8 cellular contexts compared by ENCODE assay signal in genomic region chr12:92142251-92142896, GRCh38. TPM values are rescaled to one million over a fixed set of nuclear protein-coding genes. Genes with fewer than 3 reads are reported as not detected.
DNase-seq lines count a peak whose midpoint lies in the region; ATAC-seq, FAIRE-seq and TF ChIP-seq lines count a peak whose summit lies in the region.

No MANE protein-coding gene starts in this region.

- H3K4me1 Mint-ChIP-seq in activated CD4-positive, alpha-beta T cell treated with anti-CD3 and anti-CD28 coated beads for 36 hours, result peaks cover 20% of the 10 kb centered on the region
- peaks cover 70% of the 10 kb centered on the region for H3K4me1 Mint-ChIP-seq in activated T-helper 1 cell treated with anti-CD3 and anti-CD28 coated beads, Interleukin-12 subunit alpha, Interleukin-12 subunit beta, Interleukin-2, Interleukin-4 antibody, amounts not matched to agents 30 ng/mL and 10 ng/mL and 1 ng/mL, durations not matched to agents 14 hours and 24 hours and 36 hours (ENCODE audit: low read depth)

- ATAC-seq in activated CD4-positive, alpha-beta T cell treated with anti-CD3 and anti-CD28 coated beads for 36 hours, result no peak
- no peak for ATAC-seq in GM21825 (IDR thresholded peaks at IDR 0.05; ENCODE audit: unreplicated experiment)

- DNase-seq in activated CD4-positive, alpha-beta T cell treated with anti-CD3 and anti-CD28 coated beads for 36 hours, result no peak
- DNase-seq in activated CD4-positive, alpha-beta T cell treated with anti-CD3 and anti-CD28 coated beads, Interleukin-2, amount 50 U/mL, for 1 hour, result no peak
- DNase-seq in activated T-helper 1 cell treated with anti-CD3 and anti-CD28 coated beads, Interleukin-12 subunit alpha, Interleukin-12 subunit beta, Interleukin-2, Interleukin-4 antibody, amounts not matched to agents 30 ng/mL and 10 ng/mL and 1 ng/mL, durations not matched to agents 14 hours and 24 hours and 36 hours (ENCODE audit: low spot score), result no peak
- DNase-seq in keratinocyte (ENCODE audit: low read depth, low spot score), result no peak
- no peak for DNase-seq in suprapubic skin (ENCODE audit: low spot score in 2 of 2)
- no peak for DNase-seq in EL
- no peak for DNase-seq in superior temporal gyrus (ENCODE audit: extremely low spot score)

- peak overlapping the region; percentile 99 for H3K4me3 Mint-ChIP-seq in activated CD4-positive, alpha-beta T cell treated with anti-CD3 and anti-CD28 coated beads for 36 hours
- H3K4me3 Mint-ChIP-seq in activated T-helper 1 cell treated with anti-CD3 and anti-CD28 coated beads, Interleukin-12 subunit alpha, Interleukin-12 subunit beta, Interleukin-2, Interleukin-4 antibody, amounts not matched to agents 30 ng/mL and 10 ng/mL and 1 ng/mL, durations not matched to agents 14 hours and 24 hours and 36 hours, result peak overlapping the region; percentile 94

- TF ChIP-seq EP300 in suprapubic skin (IDR thresholded peaks at IDR 0.05), result no peak

- peaks cover 81% of the 10 kb centered on the region for H3K36me3 Mint-ChIP-seq in activated CD4-positive, alpha-beta T cell treated with anti-CD3 and anti-CD28 coated beads for 36 hours (ENCODE audit: low read depth)
- peaks cover 65% of the 10 kb centered on the region for H3K36me3 Mint-ChIP-seq in activated T-helper 1 cell treated with anti-CD3 and anti-CD28 coated beads, Interleukin-12 subunit alpha, Interleukin-12 subunit beta, Interleukin-2, Interleukin-4 antibody, amounts not matched to agents 30 ng/mL and 10 ng/mL and 1 ng/mL, durations not matched to agents 14 hours and 24 hours and 36 hours (ENCODE audit: low read depth)

- H3K4me2 ChIP-seq in keratinocyte (ENCODE audit: control insufficient read depth, extremely low read depth, insufficient read depth, low read depth, low read length), result peak overlapping the region; percentile 89

- intact Hi-C loops in activated CD4-positive, alpha-beta T cell treated with anti-CD3 and anti-CD28 coated beads for 36 hours (cut with DNase I, micrococcal nuclease), result loop anchor here (5.0 kb wide), 3 partner anchors 110 to 330 kb away; no protein-coding TSS in a partner anchor
- intact Hi-C loops in activated T-helper 1 cell treated with anti-CD3 and anti-CD28 coated beads, Interleukin-12 subunit alpha, Interleukin-12 subunit beta, Interleukin-2, Interleukin-4 antibody, amounts not matched to agents 30 ng/mL and 10 ng/mL and 1 ng/mL, durations not matched to agents 14 hours and 24 hours and 36 hours (cut with micrococcal nuclease), result loop anchor here (2.0 kb wide), 1 partner anchor 564 kb away; no protein-coding TSS in a partner anchor

- TF ChIP-seq POLR2A in suprapubic skin (IDR thresholded peaks at IDR 0.05), result no peak

- 15% methylated on average over 5 of the region's 5 CpGs for WGBS in suprapubic skin

- no peaks in the 10 kb centered on the region for H3K9me1 ChIP-seq in keratinocyte (ENCODE audit: control insufficient read depth, extremely low read depth, insufficient read depth, low read length)

- dilution Hi-C loops in keratinocyte (cut with MboI; ENCODE audit: extremely low pct_ligation_motif_present, low sequenced_read_pairs), result no loop called here

- peak overlapping the region; percentile 99 for H3K27ac ChIP-seq in keratinocyte (ENCODE audit: control insufficient read depth, insufficient read depth, low read length)
- peak overlapping the region; percentile 93 for H3K27ac ChIP-seq in suprapubic skin

- H3K4me3 ChIP-seq in keratinocyte (ENCODE audit: control insufficient read depth in 2 of 3, extremely low read depth in 1 of 3, insufficient read depth in 2 of 3, low read depth in 1 of 3, low read length in 3 of 3), result peak overlapping the region; percentile 71 to 96 (median 93)
- H3K4me3 ChIP-seq in suprapubic skin, result peak overlapping the region; percentile 83

- peak overlapping the region; percentile 91 for H3K9ac ChIP-seq in keratinocyte (ENCODE audit: control insufficient read depth, extremely low read depth, insufficient read depth, low read length)

- H3K79me2 ChIP-seq in keratinocyte (ENCODE audit: control insufficient read depth, insufficient read depth, low read length), result peaks cover 64% of the 10 kb centered on the region

- H3K9me3 Mint-ChIP-seq in activated CD4-positive, alpha-beta T cell treated with anti-CD3 and anti-CD28 coated beads for 36 hours (ENCODE audit: low read depth), result no peaks in the 10 kb centered on the region
- H3K9me3 Mint-ChIP-seq in activated T-helper 1 cell treated with anti-CD3 and anti-CD28 coated beads, Interleukin-12 subunit alpha, Interleukin-12 subunit beta, Interleukin-2, Interleukin-4 antibody, amounts not matched to agents 30 ng/mL and 10 ng/mL and 1 ng/mL, durations not matched to agents 14 hours and 24 hours and 36 hours, result no peaks in the 10 kb centered on the region

- FAIRE-seq in keratinocyte (lab: Jason Lieb, UNC), result no peak

- peak overlapping the region; percentile 94 for H3K27ac Mint-ChIP-seq in activated CD4-positive, alpha-beta T cell treated with anti-CD3 and anti-CD28 coated beads for 36 hours
- H3K27ac Mint-ChIP-seq in activated T-helper 1 cell treated with anti-CD3 and anti-CD28 coated beads, Interleukin-12 subunit alpha, Interleukin-12 subunit beta, Interleukin-2, Interleukin-4 antibody, amounts not matched to agents 30 ng/mL and 10 ng/mL and 1 ng/mL, durations not matched to agents 14 hours and 24 hours and 36 hours, result peak overlapping the region; percentile 90

- POLR2A ChIA-PET in activated CD4-positive, alpha-beta T cell treated with anti-CD3 and anti-CD28 coated beads for 36 hours (lab: Charles Lee), result no interaction called here

- H2AFZ ChIP-seq in keratinocyte (ENCODE audit: control insufficient read depth, low read length), result no peak overlapping the region

- TF ChIP-seq CTCF in keratinocyte (optimal IDR thresholded peaks at IDR 0.05 in 1 of 3, IDR thresholded peaks at IDR 0.05 in 1 of 3, conservative IDR thresholded peaks at IDR 0.05 in 1 of 3; ENCODE audit: extremely low read depth in 1 of 3, insufficient read depth in 2 of 3, low read length in 3 of 3), result no peak
- TF ChIP-seq CTCF in suprapubic skin (IDR thresholded peaks at IDR 0.05), result no peak

- H3K9me3 ChIP-seq in keratinocyte (ENCODE audit: control insufficient read depth, low read depth, low read length) (no peaks in the 10 kb centered on the region), suprapubic skin (no peaks in the 10 kb centered on the region)

- H3K4me1 ChIP-seq in keratinocyte (ENCODE audit: control insufficient read depth, extremely low read depth, insufficient read depth, low read length), result peaks cover 46% of the 10 kb centered on the region
- H3K4me1 ChIP-seq in suprapubic skin, result peaks cover 41% of the 10 kb centered on the region

- H4K20me1 ChIP-seq in keratinocyte (ENCODE audit: control insufficient read depth, extremely low read depth, insufficient read depth, low read length), result peaks cover 5% of the 10 kb centered on the region

- H3K27me3 Mint-ChIP-seq in activated CD4-positive, alpha-beta T cell treated with anti-CD3 and anti-CD28 coated beads for 36 hours, result no peaks in the 10 kb centered on the region
- H3K27me3 Mint-ChIP-seq in activated T-helper 1 cell treated with anti-CD3 and anti-CD28 coated beads, Interleukin-12 subunit alpha, Interleukin-12 subunit beta, Interleukin-2, Interleukin-4 antibody, amounts not matched to agents 30 ng/mL and 10 ng/mL and 1 ng/mL, durations not matched to agents 14 hours and 24 hours and 36 hours (ENCODE audit: insufficient read depth), result peaks cover 2% of the 10 kb centered on the region

- H3K27me3 ChIP-seq in keratinocyte (ENCODE audit: control insufficient read depth, extremely low read depth, insufficient read depth, low read length), result no peaks in the 10 kb centered on the region
- H3K27me3 ChIP-seq in suprapubic skin, result no peaks in the 10 kb centered on the region

- peaks cover 0 to 19% of the 10 kb centered on the region in 2 experiments for H3K36me3 ChIP-seq in keratinocyte (ENCODE audit: control insufficient read depth in 2 of 2, extremely low read depth in 1 of 2, insufficient read depth in 2 of 2, low read length in 2 of 2)
- peaks cover 19% of the 10 kb centered on the region for H3K36me3 ChIP-seq in suprapubic skin

- CTCF ChIA-PET in activated CD4-positive, alpha-beta T cell treated with anti-CD3 and anti-CD28 coated beads for 36 hours (lab: Charles Lee), result interaction anchor here (0.7 to 1.4 kb wide), 4 partner anchors 10 to 331 kb away, joined by 3 to 5 read pairs (median 3); no protein-coding TSS in a partner anchor

RNA-seq across cellular contexts. Expression of gene BTG1, which starts 3.3 kb away (rescaled TPM):
- 100 to 1,000 TPM in 1 of 2 experiments, 10 to 100 TPM in 1; 76.6 to 131 TPM for total RNA-seq in activated CD4-positive, alpha-beta T cell treated with anti-CD3 and anti-CD28 coated beads for 36 hours
- total RNA-seq in activated T-helper 1 cell treated with anti-CD3 and anti-CD28 coated beads, Interleukin-12 subunit alpha, Interleukin-12 subunit beta, Interleukin-2, Interleukin-4 antibody, amounts not matched to agents 30 ng/mL and 10 ng/mL and 1 ng/mL, durations not matched to agents 14 hours and 24 hours and 36 hours, result 86.4 and 87.9 TPM in 2 replicates
- polyA plus RNA-seq in keratinocyte, result 36.8 to 58.5 TPM (median 40.7 TPM) in 3 replicates
- polyA plus RNA-seq in keratinocyte (2011; ENCODE audit: low read depth), result 233 TPM
- polyA plus RNA-seq in keratinocyte (2011; cell fraction: cytosol; rRNA removed), result 56.8 and 71.8 TPM in 2 replicates
- 66.3 and 69.7 TPM in 2 replicates for polyA plus RNA-seq in keratinocyte (2011; cell fraction: nucleus; rRNA removed)
- 33.3 and 129 TPM in 2 replicates for polyA plus RNA-seq in keratinocyte (2012; ENCODE audit: low replicate concordance)
- 48.3 to 107 TPM (median 85.3 TPM) in 3 replicates for polyA minus RNA-seq in keratinocyte
- polyA minus RNA-seq in keratinocyte (2011; cell fraction: cytosol; rRNA and poly(A)+ RNA removed), result 17.8 TPM
- polyA minus RNA-seq in keratinocyte (2011; cell fraction: nucleus; rRNA and poly(A)+ RNA removed), result 40.1 and 70.0 TPM in 2 replicates
- total RNA-seq in suprapubic skin, result 100 to 1,000 TPM; 103 to 178 (median 156) TPM
